15 cellular contexts compared by ENCODE assay signal in the genomic region with DNA sequence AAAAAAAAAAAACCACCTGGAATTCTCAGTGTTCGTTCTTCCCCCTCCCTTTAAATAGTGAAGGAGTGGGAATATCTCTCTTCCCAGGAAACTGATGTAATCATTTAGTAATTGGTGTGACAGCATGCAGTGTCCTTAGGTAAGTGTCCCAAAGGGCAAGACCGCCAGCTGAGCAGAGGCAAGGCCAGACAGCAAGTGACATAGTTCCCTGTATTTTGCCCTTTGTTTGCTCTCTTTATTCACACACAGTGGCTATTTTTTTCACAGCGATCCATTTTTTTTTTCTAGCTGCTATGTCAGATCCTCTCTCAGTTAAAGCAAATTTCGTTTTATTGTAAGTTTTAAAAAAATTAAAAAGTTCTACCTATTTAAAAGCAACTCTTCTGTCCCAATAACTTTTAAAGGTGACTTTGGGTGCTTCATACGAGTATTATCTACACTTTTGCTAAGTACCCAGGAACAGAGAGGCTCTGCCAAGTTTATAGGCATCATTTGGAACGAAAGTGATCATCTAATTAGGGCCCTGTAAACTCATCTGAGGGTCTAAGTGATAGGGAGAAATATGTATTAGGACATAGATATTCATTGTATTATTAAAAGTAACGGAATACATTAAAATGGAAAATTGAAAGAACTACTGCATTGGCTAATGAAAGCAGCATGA.
DNase-seq lines count a peak whose midpoint lies in the region; ATAC-seq and TF ChIP-seq lines count a peak whose summit lies in the region.
"Had no signal": no experiment of that assay in that cellular context is flagged by ENCODE, and none has a peak within 500 bp of the region (broad histone marks: within the 10 kb centered on the region; RNA-seq: fewer than 3 reads in every experiment).

No MANE protein-coding gene starts in this region.

- no peaks in the 10 kb centered on the region for H3K27me3 Mint-ChIP-seq in endodermal cell (ENCODE audit: insufficient read depth)
- no peaks in the 10 kb centered on the region for H3K27me3 Mint-ChIP-seq in stimulated activated naive B cell treated with anti-CD40 and anti-IgM and Interleukin-4, amounts not matched to agents 10 μg/mL and 1 μg/mL and 100 μg/mL, for 72 hours

- H3K9me3 Mint-ChIP-seq in endodermal cell, result no peaks in the 10 kb centered on the region
- H3K9me3 Mint-ChIP-seq in stimulated activated naive B cell treated with anti-CD40 and anti-IgM and Interleukin-4, amounts not matched to agents 10 μg/mL and 1 μg/mL and 100 μg/mL, for 72 hours, result no peaks in the 10 kb centered on the region

- H3K27ac ChIP-seq in endodermal cell (ENCODE audit: low read depth, low read length), result no peak overlapping the region
- H3K27ac ChIP-seq: breast epithelium, parathyroid adenoma, suprapubic skin had no signal

- H3K4me1 Mint-ChIP-seq in endodermal cell, result peaks cover 27% of the 10 kb centered on the region
- no peaks in the 10 kb centered on the region for H3K4me1 Mint-ChIP-seq in stimulated activated naive B cell treated with anti-CD40 and anti-IgM and Interleukin-4, amounts not matched to agents 10 μg/mL and 1 μg/mL and 100 μg/mL, for 72 hours

- H3K4me3 Mint-ChIP-seq in endodermal cell, result no peak overlapping the region
- H3K4me3 Mint-ChIP-seq in stimulated activated naive B cell treated with anti-CD40 and anti-IgM and Interleukin-4, amounts not matched to agents 10 μg/mL and 1 μg/mL and 100 μg/mL, for 72 hours, result no peak overlapping the region

- H3K9me3 ChIP-seq in endodermal cell (ENCODE audit: control insufficient read depth, low read length), result no peaks in the 10 kb centered on the region
- H3K9me3 ChIP-seq: breast epithelium, suprapubic skin had no signal

- no peaks in the 10 kb centered on the region for H3K36me3 Mint-ChIP-seq in endodermal cell (ENCODE audit: low read depth)
- no peaks in the 10 kb centered on the region for H3K36me3 Mint-ChIP-seq in stimulated activated naive B cell treated with anti-CD40 and anti-IgM and Interleukin-4, amounts not matched to agents 10 μg/mL and 1 μg/mL and 100 μg/mL, for 72 hours

- H3K4me1 ChIP-seq in endodermal cell (ENCODE audit: control insufficient read depth, insufficient read depth, low read length), result no peaks in the 10 kb centered on the region
- H3K4me1 ChIP-seq: breast epithelium, parathyroid adenoma, suprapubic skin had no signal

- H3K27me3 ChIP-seq in endodermal cell (ENCODE audit: control insufficient read depth, insufficient read depth, low read length, poor library complexity, severe bottlenecking), result peaks cover 10% of the 10 kb centered on the region
- H3K27me3 ChIP-seq: breast epithelium had no signal

- peak overlapping the region; percentile 32 for H3K27ac Mint-ChIP-seq in endodermal cell
- H3K27ac Mint-ChIP-seq in stimulated activated naive B cell treated with anti-CD40 and anti-IgM and Interleukin-4, amounts not matched to agents 10 μg/mL and 1 μg/mL and 100 μg/mL, for 72 hours, result no peak overlapping the region

- no peaks in the 10 kb centered on the region for H3K36me3 ChIP-seq in endodermal cell (ENCODE audit: control insufficient read depth, insufficient read depth, low read length)
- H3K36me3 ChIP-seq: breast epithelium, suprapubic skin had no signal

- DNase-seq in EH (ENCODE audit: low read depth) (peak; percentile 49), HuH-7.5 (ENCODE audit: low spot score) (peak; percentile 13), endodermal cell (peak; percentile 78), mucosa of gallbladder (ENCODE audit: low spot score) (peak; percentile 21), hippocampal formation (lab: John Stamatoyannopoulos, UW) (no peak), activated T-cell treated with anti-CD3 and anti-CD28 coated beads for 4 hours (no peak)
- DNase-seq in stimulated activated naive B cell treated with anti-CD40 and anti-IgM and Interleukin-4, amounts not matched to agents 10 μg/mL and 1 μg/mL and 100 μg/mL, for 72 hours, result no peak
- no peak for DNase-seq in stimulated activated naive CD4-positive, alpha-beta T cell (lab: John Stamatoyannopoulos, UW)
- DNase-seq: activated CD4-positive, alpha-beta T cell treated with anti-CD3 and anti-CD28 coated beads for 1 hour; activated CD8-positive, alpha-beta memory T cell treated with anti-CD3 and anti-CD28 coated beads, Interleukin-2, amount 50 U/mL, for 48 hours; activated naive CD4-positive, alpha-beta T cell treated with anti-CD3 and anti-CD28 coated beads, Interleukin-2, amount 50 U/mL, for 16 hours; SW 1271 had no signal

- no peak overlapping the region for H3K4me3 ChIP-seq in endodermal cell (ENCODE audit: low read length)
- H3K4me3 ChIP-seq: breast epithelium, suprapubic skin had no signal

- no peak for TF ChIP-seq CTCF in endodermal cell (conservative IDR thresholded peaks at IDR 0.05)

- ATAC-seq in stimulated activated naive B cell treated with anti-CD40 and anti-IgM and Interleukin-4, amounts not matched to agents 10 μg/mL and 1 μg/mL and 100 μg/mL, for 72 hours (replicated peaks), result no peak

- 47 to 59% methylated on average over 3 to 6 of the region's 7 CpGs for WGBS in endodermal cell (ENCODE audit: insufficient coverage in 1 of 2, insufficient read length in 1 of 2), 2 experiments

- no peak overlapping the region for H3K9ac ChIP-seq in endodermal cell (ENCODE audit: extremely low read depth, low read length, poor library complexity, severe bottlenecking)
- H3K9ac ChIP-seq: parathyroid adenoma had no signal

Comparison
In these comparisons a context has a peak if more than half of its experiments do, and no peak if none do; other contexts are left out.
1. DNase-seq: peak in EH (single experiment), HuH-7.5 (single experiment), endodermal cell (single experiment) and mucosa of gallbladder (single experiment); none in stimulated activated naive B cell treated with anti-CD40 and anti-IgM and Interleukin-4, amounts not matched to agents 10 μg/mL and 1 μg/mL and 100 μg/mL, for 72 hours (single experiment), hippocampal formation (0 of 2), activated T-cell treated with anti-CD3 and anti-CD28 coated beads for 4 hours (single experiment) and stimulated activated naive CD4-positive, alpha-beta T cell (0 of 6).